1 cellular context compared by ENCODE assay signal in the genomic region with DNA sequence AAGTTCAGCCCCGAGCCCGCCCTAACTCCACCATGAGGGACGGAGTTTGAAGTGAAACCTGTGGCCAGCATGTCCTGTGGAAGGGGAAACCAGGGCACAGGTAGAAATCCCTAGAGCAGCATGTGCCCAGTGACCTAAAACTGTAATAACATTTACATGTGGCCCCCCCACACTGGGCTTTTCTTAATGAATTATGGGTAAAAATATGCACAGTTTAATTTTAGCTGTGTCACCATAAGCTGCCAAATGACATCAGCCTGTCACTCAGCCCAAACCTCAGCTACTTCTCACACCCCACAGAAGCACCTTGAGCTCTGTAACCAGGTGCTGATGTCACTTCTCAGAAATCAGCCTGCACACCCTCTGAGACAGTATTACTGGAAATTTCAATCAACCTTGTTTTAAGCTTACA.
TF ChIP-seq lines count a peak whose summit lies in the region.

No MANE protein-coding gene starts in this region.

TF ChIP-seq in HepG2, 621 proteins besides CTCF, POLR2A, EP300 and RAD21:
- TF ChIP-seq JARID2 (CRISPR knock-in tag; IDR thresholded peaks at IDR 0.05; ENCODE audit: insufficient replicate concordance) (no peak), FLYWCH1 (CRISPR knock-in tag; IDR thresholded peaks at IDR 0.05) (no peak), ZNF816 (CRISPR knock-in tag; IDR thresholded peaks at IDR 0.05; ENCODE audit: borderline replicate concordance) (no peak), FOXJ3 (CRISPR knock-in tag; IDR thresholded peaks at IDR 0.05; ENCODE audit: borderline replicate concordance) (no peak), ZNF33A (CRISPR knock-in tag; IDR thresholded peaks at IDR 0.05; ENCODE audit: borderline replicate concordance) (no peak)
- TF ChIP-seq, protein P1, sequence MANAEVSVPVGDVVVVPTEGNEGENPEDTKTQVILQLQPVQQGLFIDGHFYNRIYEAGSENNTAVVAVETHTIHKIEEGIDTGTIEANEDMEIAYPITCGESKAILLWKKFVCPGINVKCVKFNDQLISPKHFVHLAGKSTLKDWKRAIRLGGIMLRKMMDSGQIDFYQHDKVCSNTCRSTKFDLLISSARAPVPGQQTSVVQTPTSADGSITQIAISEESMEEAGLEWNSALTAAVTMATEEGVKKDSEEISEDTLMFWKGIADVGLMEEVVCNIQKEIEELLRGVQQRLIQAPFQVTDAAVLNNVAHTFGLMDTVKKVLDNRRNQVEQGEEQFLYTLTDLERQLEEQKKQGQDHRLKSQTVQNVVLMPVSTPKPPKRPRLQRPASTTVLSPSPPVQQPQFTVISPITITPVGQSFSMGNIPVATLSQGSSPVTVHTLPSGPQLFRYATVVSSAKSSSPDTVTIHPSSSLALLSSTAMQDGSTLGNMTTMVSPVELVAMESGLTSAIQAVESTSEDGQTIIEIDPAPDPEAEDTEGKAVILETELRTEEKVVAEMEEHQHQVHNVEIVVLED (CRISPR knock-in tag; IDR thresholded peaks at IDR 0.05; ENCODE audit: borderline replicate concordance): no peak
